In genomic region chr3:141312359-141313090, GRCh38 we compare ENCODE assay signal across 8 cellular contexts. TPM values are rescaled to one million over a fixed set of nuclear protein-coding genes. Genes with fewer than 3 reads are reported as not detected.
DNase-seq lines count a peak whose midpoint lies in the region; ATAC-seq, FAIRE-seq and TF ChIP-seq lines count a peak whose summit lies in the region.

No MANE protein-coding gene starts in this region.

- peak overlapping the region; percentile 89 to 99 (median 98) for H3K4me3 Mint-ChIP-seq in IgD-negative memory B cell

- TF ChIP-seq CTCF in A549 (IDR thresholded peaks at IDR 0.05) (no peak), mammary epithelial cell (conservative IDR thresholded peaks at IDR 0.05 in 1 of 2, IDR thresholded peaks at IDR 0.05 in 1 of 2; ENCODE audit: extremely low read depth in 1 of 2, insufficient read depth in 1 of 2, low read depth in 1 of 2, low read length in 2 of 2) (no peak)

- no peaks in the 10 kb centered on the region for H3K36me3 ChIP-seq in mammary epithelial cell (ENCODE audit: insufficient read depth, low read length)
- no peaks in the 10 kb centered on the region for H3K36me3 ChIP-seq in mucosa of stomach (ENCODE audit: control insufficient read depth, insufficient read depth, low read length)

- TF ChIP-seq EP300 in A549 (IDR thresholded peaks at IDR 0.05): no peak

- H4K20me1 ChIP-seq in mammary epithelial cell (ENCODE audit: insufficient read depth, low read length): no peaks in the 10 kb centered on the region

- dilution Hi-C loops in mammary epithelial cell (cut with HindIII; ENCODE audit: low sequenced_read_pairs): no loop called here

- H3K4me2 ChIP-seq in A549 (peak overlapping the region; percentile 92), mammary epithelial cell (ENCODE audit: insufficient read depth, low read depth, low read length) (peak overlapping the region; percentile 87)

- H3K9ac ChIP-seq in mammary epithelial cell (ENCODE audit: insufficient read depth, low read length): peak overlapping the region; percentile 48
- H3K9ac ChIP-seq in mucosa of stomach (ENCODE audit: low read length): peak overlapping the region; percentile 74

- POLR2A ChIA-PET in A549 (lab: Yijun Ruan, JAX): interaction anchor here (0.9 to 1.7 kb wide), 8 partner anchors 13 to 248 kb away, joined by 3 to 22 read pairs (median 6); partner anchors contain the start of genes RASA2 and ZBTB38

- peaks cover 8 to 21% (median 18%) of the 10 kb centered on the region in 3 donors for H3K4me1 Mint-ChIP-seq in IgD-negative memory B cell

- CTCF ChIA-PET in A549 (lab: Yijun Ruan, JAX): interaction anchor here (0.6 to 17.8 kb wide), 40 partner anchors 8 to 249 kb away, joined by 3 to 354 read pairs (median 6); partner anchors contain the start of genes RASA2 and ZBTB38
- CTCF ChIA-PET in mammary epithelial cell (lab: Charles Lee; ENCODE audit: low non-redundant PET): interaction anchor here (0.6 to 1.3 kb wide), 3 partner anchors 48 to 1454 kb away, joined by 3 to 6 read pairs (median 3); no protein-coding TSS in a partner anchor

- H3K27ac Mint-ChIP-seq in IgD-negative memory B cell: peak overlapping the region in 2 of 3 donors; percentile 77 to 96

- H3K9me3 ChIP-seq in A549: peaks cover 2% of the 10 kb centered on the region; the same call in 1 of the 3 replicates
- no peaks in the 10 kb centered on the region for H3K9me3 ChIP-seq in mammary epithelial cell (replicated peaks; ENCODE audit: insufficient read depth, low read length)
- H3K9me3 ChIP-seq in mucosa of stomach (ENCODE audit: control insufficient read depth, low read length): no peaks in the 10 kb centered on the region

- H3K27me3 Mint-ChIP-seq in IgD-negative memory B cell: no peaks in the 10 kb centered on the region

- H3K27me3 ChIP-seq in mammary epithelial cell (ENCODE audit: insufficient read depth, low read length) (no peaks in the 10 kb centered on the region), mucosa of stomach (ENCODE audit: control insufficient read depth, insufficient read depth, low read length) (no peaks in the 10 kb centered on the region)

- TF ChIP-seq RAD21 in A549 (conservative IDR thresholded peaks at IDR 0.05 in 1 of 2, IDR thresholded peaks at IDR 0.05 in 1 of 2): no peak

- peak overlapping the region; percentile 98 for H2AFZ ChIP-seq in mammary epithelial cell (ENCODE audit: low read depth, low read length)

- intact Hi-C loops in mammary epithelial cell (cut with micrococcal nuclease): no loop called here

- no peak for TF ChIP-seq POLR2A in A549 (IDR thresholded peaks at IDR 0.05; ENCODE audit: low read length)

- 93% methylated on average over 16 of the region's 16 CpGs for WGBS in A549 (ENCODE audit: missing lambda C conversion rate)
- WGBS in mammary epithelial cell (ENCODE audit: low coverage, missing lambda C conversion rate): 46% methylated on average over 16 of the region's 16 CpGs

- DNase-seq in A549 (ENCODE audit: low read depth in 1 of 2, low spot score in 1 of 2): no peak
- DNase-seq in mammary epithelial cell: no peak
- no peak for DNase-seq in NOMO-1 (lab: John Stamatoyannopoulos, UW; ENCODE audit: unreplicated experiment in 2 of 2)
- DNase-seq in stimulated activated CD4-positive, alpha-beta T cell treated with anti-CD3 and anti-CD28 coated beads, Interleukin-1b, Interleukin-23, amount 100 ng/mL, for 48 hours: no peak

- H3K79me2 ChIP-seq in mammary epithelial cell (ENCODE audit: insufficient read depth, low read length): peaks cover 4% of the 10 kb centered on the region

- FAIRE-seq in A549 (lab: Jason Lieb, UNC): no peak

- peak overlapping the region; percentile 83 for H3K4me3 ChIP-seq in A549
- H3K4me3 ChIP-seq in mammary epithelial cell (replicated peaks in 1 of 3; ENCODE audit: insufficient read depth in 1 of 3, low read depth in 2 of 3, low read length in 3 of 3): peak overlapping the region; percentile 63 to 89 (median 75)
- H3K4me3 ChIP-seq in mucosa of stomach (ENCODE audit: low read length): peak overlapping the region; percentile 64

- ATAC-seq in A549: no peak
- no peak for ATAC-seq in GM19023 (IDR thresholded peaks at IDR 0.05; ENCODE audit: unreplicated experiment)
- ATAC-seq in HG02885 (IDR thresholded peaks at IDR 0.05; ENCODE audit: poor library complexity, unreplicated experiment): no peak

- H3K36me3 Mint-ChIP-seq in IgD-negative memory B cell: no peaks in the 10 kb centered on the region

- H3K9me3 Mint-ChIP-seq in IgD-negative memory B cell: no peaks in the 10 kb centered on the region

- in situ Hi-C loops in mammary epithelial cell (cut with MboI; ENCODE audit: low sequenced_read_pairs in 2 of 2): loop anchor here in 1 of 2 donors (25.0 kb wide), 1 partner anchor 250 kb away; no protein-coding TSS in a partner anchor

- BruUV-seq in mammary epithelial cell (replicated peaks; lab: Mats Ljungman, UMichigan): no TSS peak

- H3K4me1 ChIP-seq in A549: peaks cover 14% of the 10 kb centered on the region
- peaks cover 12% of the 10 kb centered on the region for H3K4me1 ChIP-seq in mammary epithelial cell (ENCODE audit: insufficient read depth, low read length)
- peaks cover 13% of the 10 kb centered on the region for H3K4me1 ChIP-seq in mucosa of stomach (ENCODE audit: control insufficient read depth, insufficient read depth, low read length)

- H3K27ac ChIP-seq in A549: peak overlapping the region; percentile 89
- peak overlapping the region; percentile 59 for H3K27ac ChIP-seq in mammary epithelial cell (ENCODE audit: insufficient read depth, low read depth, low read length)

TF ChIP-seq in A549, 52 proteins besides CTCF, POLR2A, EP300 and RAD21:
- TF ChIP-seq HOXB13 (CRISPR knock-in tag; IDR thresholded peaks at IDR 0.05; ENCODE audit: low read depth): peak; percentile 90; the same call in 1 of the 2 replicates
- peak; percentile 87 for TF ChIP-seq EHF (CRISPR knock-in tag; IDR thresholded peaks at IDR 0.05)
- TF ChIP-seq MAZ (IDR thresholded peaks at IDR 0.05; ENCODE audit: borderline replicate concordance, low read depth, low read length): no peak
- TF ChIP-seq HEYL (CRISPR knock-in tag; IDR thresholded peaks at IDR 0.05): peak; percentile 42; the same call in 1 of the 2 replicates
- TF ChIP-seq HOXB5 (CRISPR knock-in tag; IDR thresholded peaks at IDR 0.05): peak; percentile 87
- TF ChIP-seq ATOH8 (CRISPR knock-in tag; IDR thresholded peaks at IDR 0.05; ENCODE audit: low read depth): peak; percentile 84; the same call in 1 of the 2 replicates

RNA-seq across cellular contexts. Expression of gene ZBTB38, which starts 55.8 kb away (rescaled TPM):
- polyA plus RNA-seq in A549 (2011; rRNA removed) (110 and 141 TPM in 2 replicates), A549 (2017; fragmentation: RNase III; extraction: RNeasy Plus Mini Kit Qiagen cat#74134 plus additional on column Dnase treatment) (70.5 to 80.7 TPM (median 72.0 TPM) in 3 replicates), IgD-negative memory B cell (113 TPM), mammary epithelial cell (33.8 TPM)
- polyA plus RNA-seq in A549 (2012; cell fraction: cytosol; rRNA removed): 17.2 and 20.9 TPM in 2 replicates
- polyA plus RNA-seq in A549 (2012; cell fraction: nucleus; rRNA removed): 16.5 and 23.0 TPM in 2 replicates
- polyA minus RNA-seq in A549 (2011; rRNA and poly(A)+ RNA removed): 205 and 220 TPM in 2 replicates
- 100 to 1,000 TPM in 1 of 2 donors, 10 to 100 TPM in 1; 64.7 to 110 TPM for total RNA-seq in mammary epithelial cell
- polyA minus RNA-seq in mammary epithelial cell: 57.1 TPM
